27 cellular contexts compared by ENCODE assay signal in the genomic region with DNA sequence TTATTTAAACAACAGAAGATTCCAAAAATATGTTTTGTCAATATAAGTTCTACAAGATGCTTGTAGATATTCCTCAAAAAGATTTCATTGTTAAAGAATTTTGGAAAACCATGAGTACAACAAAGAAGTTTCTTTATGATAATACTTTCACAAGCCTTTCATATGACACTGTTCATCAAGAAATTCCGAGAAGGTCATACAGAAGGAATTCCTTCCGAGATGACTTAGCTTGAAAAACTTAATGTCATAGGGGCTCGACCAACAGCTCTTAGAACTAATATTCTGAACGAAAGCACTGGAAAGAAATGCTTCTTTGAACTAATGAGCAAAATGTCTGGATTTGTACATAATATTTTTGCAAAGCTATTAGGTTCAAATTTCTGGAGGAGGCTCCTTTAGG.
"Had no signal": no experiment of that assay in that cellular context is flagged by ENCODE, and none has a peak within 500 bp of the region (broad histone marks: within the 10 kb centered on the region; RNA-seq: fewer than 3 reads in every experiment).

No MANE protein-coding gene starts in this region.

- H3K27ac ChIP-seq: colonic mucosa, esophagus muscularis mucosa, foreskin keratinocyte, heart right ventricle, left lung, ovary, psoas muscle, sigmoid colon, skin epidermis, spleen, testis, tibial artery, upper lobe of left lung had no signal

- H3K36me3 ChIP-seq: colonic mucosa, esophagus muscularis mucosa, heart right ventricle, left lung, ovary, sigmoid colon, spleen, tibial artery, upper lobe of left lung had no signal

- H3K27me3 ChIP-seq: colonic mucosa, esophagus muscularis mucosa, foreskin keratinocyte, heart right ventricle, left lung, ovary, sigmoid colon, spleen, testis, tibial artery, upper lobe of left lung had no signal

- DNase-seq: colonic mucosa; dermis blood vessel endothelial cell; effector memory CD4-positive, alpha-beta T cell; glutamatergic neuron; heart right ventricle; hippocampal formation; left cardiac atrium; left lung; mesenchymal stem cell; natural killer cell; occipital lobe; ovary; posterior cingulate gyrus; psoas muscle; right cardiac atrium; sigmoid colon; spleen; stimulated activated CD4-positive, alpha-beta T cell treated with anti-CD3 and anti-CD28 coated beads, Interleukin-4, amount 100 ng/mL, for 4 hours; stimulated activated naive CD8-positive, alpha-beta T cell treated with anti-CD3 and anti-CD28 coated beads, Interleukin-15, Interleukin-2, amounts not matched to agents 100 U/mL and 50 U/mL, for 24 hours; substantia nigra; testis; tibial artery; upper lobe of left lung had no signal

- H3K9me3 ChIP-seq: colonic mucosa, esophagus muscularis mucosa, ovary, psoas muscle, sigmoid colon, testis, tibial artery, upper lobe of left lung had no signal

- H3K4me1 ChIP-seq: colonic mucosa, esophagus muscularis mucosa, left lung, psoas muscle, sigmoid colon, spleen, testis, tibial artery, upper lobe of left lung had no signal

- ATAC-seq: foreskin keratinocyte; heart right ventricle; left cardiac atrium; left lung; natural killer cell; psoas muscle; right cardiac atrium; stimulated activated memory B cell treated with anti-CD40 and anti-IgM and Interleukin-4, amounts not matched to agents 10 μg/mL and 1 μg/mL and 100 μg/mL, for 72 hours; stimulated activated naive CD8-positive, alpha-beta T cell treated with anti-CD3 and anti-CD28 coated beads, Interleukin-15, Interleukin-2, amounts not matched to agents 100 U/mL and 50 U/mL, for 24 hours had no signal

- H3K4me3 ChIP-seq: colonic mucosa, esophagus muscularis mucosa, heart right ventricle, left lung, ovary, psoas muscle, sigmoid colon, skin epidermis, spleen, testis, tibial artery, upper lobe of left lung had no signal
